In genomic region chr6:8218861-8219260, GRCh38 we compare ENCODE assay signal across 1 cellular context.
TF ChIP-seq lines count a peak whose summit lies in the region.

No MANE protein-coding gene starts in this region.

TF ChIP-seq in K562, 482 proteins besides CTCF, POLR2A, EP300 and RAD21:
- TF ChIP-seq POLR2H (tag; IDR thresholded peaks at IDR 0.05; ENCODE audit: low read depth) (0 out of 2 replicates have a peak, but pooled peaks have one; percentile 34), CBFB (CRISPR knock-in tag; IDR thresholded peaks at IDR 0.05) (no peak)
